Comparison of ENCODE assay signal across 2 cellular contexts in the genomic region with DNA sequence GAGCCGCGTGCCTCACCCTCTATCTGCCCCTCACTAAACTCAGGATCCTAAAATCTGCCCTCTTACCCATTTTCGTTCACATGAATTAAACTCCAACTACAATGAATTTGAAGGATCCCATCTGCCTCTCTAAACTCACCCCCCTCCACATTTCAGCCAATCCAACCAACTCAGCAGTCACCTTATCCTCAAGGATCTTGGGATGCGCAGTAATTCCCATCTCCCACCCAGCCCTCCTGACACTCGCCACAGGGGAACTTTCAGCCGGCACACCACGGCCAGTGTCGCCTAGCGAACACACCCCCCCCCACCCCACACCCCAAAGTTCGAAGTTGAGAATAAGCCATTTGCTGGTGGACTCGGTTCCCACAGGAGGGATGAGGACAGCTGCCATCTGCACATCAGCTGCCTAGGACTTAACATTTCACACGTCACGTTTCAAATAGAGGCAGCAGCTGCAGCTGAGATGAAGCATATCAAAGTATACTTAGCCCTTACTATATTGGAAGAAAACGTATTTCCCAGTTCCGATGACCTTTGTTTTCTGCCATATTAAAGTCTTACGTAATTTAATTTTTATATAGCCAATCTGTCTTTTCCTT.
TF ChIP-seq lines count a peak whose summit lies in the region.

No MANE protein-coding gene starts in this region.

TF ChIP-seq in WTC11, 78 proteins besides CTCF, POLR2A, EP300 and RAD21 (continues in another document):
- TF ChIP-seq, protein P1, sequence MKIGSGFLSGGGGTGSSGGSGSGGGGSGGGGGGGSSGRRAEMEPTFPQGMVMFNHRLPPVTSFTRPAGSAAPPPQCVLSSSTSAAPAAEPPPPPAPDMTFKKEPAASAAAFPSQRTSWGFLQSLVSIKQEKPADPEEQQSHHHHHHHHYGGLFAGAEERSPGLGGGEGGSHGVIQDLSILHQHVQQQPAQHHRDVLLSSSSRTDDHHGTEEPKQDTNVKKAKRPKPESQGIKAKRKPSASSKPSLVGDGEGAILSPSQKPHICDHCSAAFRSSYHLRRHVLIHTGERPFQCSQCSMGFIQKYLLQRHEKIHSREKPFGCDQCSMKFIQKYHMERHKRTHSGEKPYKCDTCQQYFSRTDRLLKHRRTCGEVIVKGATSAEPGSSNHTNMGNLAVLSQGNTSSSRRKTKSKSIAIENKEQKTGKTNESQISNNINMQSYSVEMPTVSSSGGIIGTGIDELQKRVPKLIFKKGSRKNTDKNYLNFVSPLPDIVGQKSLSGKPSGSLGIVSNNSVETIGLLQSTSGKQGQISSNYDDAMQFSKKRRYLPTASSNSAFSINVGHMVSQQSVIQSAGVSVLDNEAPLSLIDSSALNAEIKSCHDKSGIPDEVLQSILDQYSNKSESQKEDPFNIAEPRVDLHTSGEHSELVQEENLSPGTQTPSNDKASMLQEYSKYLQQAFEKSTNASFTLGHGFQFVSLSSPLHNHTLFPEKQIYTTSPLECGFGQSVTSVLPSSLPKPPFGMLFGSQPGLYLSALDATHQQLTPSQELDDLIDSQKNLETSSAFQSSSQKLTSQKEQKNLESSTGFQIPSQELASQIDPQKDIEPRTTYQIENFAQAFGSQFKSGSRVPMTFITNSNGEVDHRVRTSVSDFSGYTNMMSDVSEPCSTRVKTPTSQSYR (CRISPR knock-in tag; IDR thresholded peaks at IDR 0.05): no peak
- TF ChIP-seq, protein P2, sequence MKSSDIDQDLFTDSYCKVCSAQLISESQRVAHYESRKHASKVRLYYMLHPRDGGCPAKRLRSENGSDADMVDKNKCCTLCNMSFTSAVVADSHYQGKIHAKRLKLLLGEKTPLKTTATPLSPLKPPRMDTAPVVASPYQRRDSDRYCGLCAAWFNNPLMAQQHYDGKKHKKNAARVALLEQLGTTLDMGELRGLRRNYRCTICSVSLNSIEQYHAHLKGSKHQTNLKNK (CRISPR knock-in tag; IDR thresholded peaks at IDR 0.05): no peak
- TF ChIP-seq, protein P3, sequence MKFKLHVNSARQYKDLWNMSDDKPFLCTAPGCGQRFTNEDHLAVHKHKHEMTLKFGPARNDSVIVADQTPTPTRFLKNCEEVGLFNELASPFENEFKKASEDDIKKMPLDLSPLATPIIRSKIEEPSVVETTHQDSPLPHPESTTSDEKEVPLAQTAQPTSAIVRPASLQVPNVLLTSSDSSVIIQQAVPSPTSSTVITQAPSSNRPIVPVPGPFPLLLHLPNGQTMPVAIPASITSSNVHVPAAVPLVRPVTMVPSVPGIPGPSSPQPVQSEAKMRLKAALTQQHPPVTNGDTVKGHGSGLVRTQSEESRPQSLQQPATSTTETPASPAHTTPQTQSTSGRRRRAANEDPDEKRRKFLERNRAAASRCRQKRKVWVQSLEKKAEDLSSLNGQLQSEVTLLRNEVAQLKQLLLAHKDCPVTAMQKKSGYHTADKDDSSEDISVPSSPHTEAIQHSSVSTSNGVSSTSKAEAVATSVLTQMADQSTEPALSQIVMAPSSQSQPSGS (CRISPR knock-in tag; IDR thresholded peaks at IDR 0.05; ENCODE audit: borderline replicate concordance, low read depth): no peak
- no peak for TF ChIP-seq ZNF138 (CRISPR knock-in tag; conservative IDR thresholded peaks at IDR 0.05)
- TF ChIP-seq, protein P4, sequence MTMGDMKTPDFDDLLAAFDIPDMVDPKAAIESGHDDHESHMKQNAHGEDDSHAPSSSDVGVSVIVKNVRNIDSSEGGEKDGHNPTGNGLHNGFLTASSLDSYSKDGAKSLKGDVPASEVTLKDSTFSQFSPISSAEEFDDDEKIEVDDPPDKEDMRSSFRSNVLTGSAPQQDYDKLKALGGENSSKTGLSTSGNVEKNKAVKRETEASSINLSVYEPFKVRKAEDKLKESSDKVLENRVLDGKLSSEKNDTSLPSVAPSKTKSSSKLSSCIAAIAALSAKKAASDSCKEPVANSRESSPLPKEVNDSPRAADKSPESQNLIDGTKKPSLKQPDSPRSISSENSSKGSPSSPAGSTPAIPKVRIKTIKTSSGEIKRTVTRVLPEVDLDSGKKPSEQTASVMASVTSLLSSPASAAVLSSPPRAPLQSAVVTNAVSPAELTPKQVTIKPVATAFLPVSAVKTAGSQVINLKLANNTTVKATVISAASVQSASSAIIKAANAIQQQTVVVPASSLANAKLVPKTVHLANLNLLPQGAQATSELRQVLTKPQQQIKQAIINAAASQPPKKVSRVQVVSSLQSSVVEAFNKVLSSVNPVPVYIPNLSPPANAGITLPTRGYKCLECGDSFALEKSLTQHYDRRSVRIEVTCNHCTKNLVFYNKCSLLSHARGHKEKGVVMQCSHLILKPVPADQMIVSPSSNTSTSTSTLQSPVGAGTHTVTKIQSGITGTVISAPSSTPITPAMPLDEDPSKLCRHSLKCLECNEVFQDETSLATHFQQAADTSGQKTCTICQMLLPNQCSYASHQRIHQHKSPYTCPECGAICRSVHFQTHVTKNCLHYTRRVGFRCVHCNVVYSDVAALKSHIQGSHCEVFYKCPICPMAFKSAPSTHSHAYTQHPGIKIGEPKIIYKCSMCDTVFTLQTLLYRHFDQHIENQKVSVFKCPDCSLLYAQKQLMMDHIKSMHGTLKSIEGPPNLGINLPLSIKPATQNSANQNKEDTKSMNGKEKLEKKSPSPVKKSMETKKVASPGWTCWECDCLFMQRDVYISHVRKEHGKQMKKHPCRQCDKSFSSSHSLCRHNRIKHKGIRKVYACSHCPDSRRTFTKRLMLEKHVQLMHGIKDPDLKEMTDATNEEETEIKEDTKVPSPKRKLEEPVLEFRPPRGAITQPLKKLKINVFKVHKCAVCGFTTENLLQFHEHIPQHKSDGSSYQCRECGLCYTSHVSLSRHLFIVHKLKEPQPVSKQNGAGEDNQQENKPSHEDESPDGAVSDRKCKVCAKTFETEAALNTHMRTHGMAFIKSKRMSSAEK (CRISPR knock-in tag; IDR thresholded peaks at IDR 0.05; ENCODE audit: borderline replicate concordance): no peak
- TF ChIP-seq SP1 (CRISPR knock-in tag; conservative IDR thresholded peaks at IDR 0.05): no peak
- no peak for TF ChIP-seq FOXK1 (CRISPR knock-in tag; IDR thresholded peaks at IDR 0.05)
- TF ChIP-seq FOXJ3 (CRISPR knock-in tag; IDR thresholded peaks at IDR 0.05; ENCODE audit: borderline replicate concordance): no peak
- no peak for TF ChIP-seq MLX (CRISPR knock-in tag; IDR thresholded peaks at IDR 0.05)

TF ChIP-seq in SK-N-SH, 30 proteins besides CTCF, POLR2A, EP300 and RAD21:
- no peak for TF ChIP-seq PBX3 (IDR thresholded peaks at IDR 0.05)
- no peak for TF ChIP-seq NRF1 (IDR thresholded peaks at IDR 0.05; ENCODE audit: low read depth, low read length)
- TF ChIP-seq POLR2AphosphoS5 (IDR thresholded peaks at IDR 0.05; ENCODE audit: low read depth, low read length): no peak
- no peak for TF ChIP-seq TEAD4 (IDR thresholded peaks at IDR 0.05; ENCODE audit: borderline replicate concordance, insufficient read depth)
- no peak for TF ChIP-seq FOXJ3 (CRISPR knock-in tag; IDR thresholded peaks at IDR 0.05)
- TF ChIP-seq, protein P5, sequence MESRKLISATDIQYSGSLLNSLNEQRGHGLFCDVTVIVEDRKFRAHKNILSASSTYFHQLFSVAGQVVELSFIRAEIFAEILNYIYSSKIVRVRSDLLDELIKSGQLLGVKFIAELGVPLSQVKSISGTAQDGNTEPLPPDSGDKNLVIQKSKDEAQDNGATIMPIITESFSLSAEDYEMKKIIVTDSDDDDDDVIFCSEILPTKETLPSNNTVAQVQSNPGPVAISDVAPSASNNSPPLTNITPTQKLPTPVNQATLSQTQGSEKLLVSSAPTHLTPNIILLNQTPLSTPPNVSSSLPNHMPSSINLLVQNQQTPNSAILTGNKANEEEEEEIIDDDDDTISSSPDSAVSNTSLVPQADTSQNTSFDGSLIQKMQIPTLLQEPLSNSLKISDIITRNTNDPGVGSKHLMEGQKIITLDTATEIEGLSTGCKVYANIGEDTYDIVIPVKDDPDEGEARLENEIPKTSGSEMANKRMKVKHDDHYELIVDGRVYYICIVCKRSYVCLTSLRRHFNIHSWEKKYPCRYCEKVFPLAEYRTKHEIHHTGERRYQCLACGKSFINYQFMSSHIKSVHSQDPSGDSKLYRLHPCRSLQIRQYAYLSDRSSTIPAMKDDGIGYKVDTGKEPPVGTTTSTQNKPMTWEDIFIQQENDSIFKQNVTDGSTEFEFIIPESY (IDR thresholded peaks at IDR 0.05; ENCODE audit: borderline replicate concordance, low read depth): no peak
